15 cellular contexts compared by ENCODE assay signal in genomic region chr14:91129261-91129660, GRCh38. TPM values are rescaled to one million over a fixed set of nuclear protein-coding genes. Genes with fewer than 3 reads are reported as not detected.
DNase-seq lines count a peak whose midpoint lies in the region; ATAC-seq and TF ChIP-seq lines count a peak whose summit lies in the region.
"Had no signal": no experiment of that assay in that cellular context is flagged by ENCODE, and none has a peak within 500 bp of the region (broad histone marks: within the 10 kb centered on the region; RNA-seq: fewer than 3 reads in every experiment).

No MANE protein-coding gene starts in this region.

- H4K8ac ChIP-seq in IMR-90 (ENCODE audit: low read depth in 2 of 2, low read length in 2 of 2), result no peak overlapping the region

- CTCF ChIA-PET in activated CD8-positive, alpha-beta memory T cell treated with anti-CD3 and anti-CD28 coated beads, Interleukin-2, amount 10 ng/mL, durations not matched to agents 7 days and 5 days (lab: Charles Lee), result interaction anchor here (2.2 kb wide), 1 partner anchor 10 kb away, joined by 7 read pairs; no protein-coding TSS in a partner anchor
- CTCF ChIA-PET in IMR-90 (lab: Yijun Ruan, JAX), result no interaction called here

- BruUV-seq in IMR-90 (replicated peaks; lab: Mats Ljungman, UMichigan), result no TSS peak

- H4K5ac ChIP-seq in IMR-90 (ENCODE audit: low read depth, low read length), result no peak overlapping the region

- H3K14ac ChIP-seq in IMR-90 (replicated peaks; ENCODE audit: low read depth, low read length), result no peak overlapping the region

- no peak overlapping the region for H2AFZ ChIP-seq in IMR-90 (replicated peaks; ENCODE audit: low read length, poor library complexity)
- no peak overlapping the region for H2AFZ ChIP-seq in osteoblast (ENCODE audit: low read length)

- no peak overlapping the region for H2BK5ac ChIP-seq in IMR-90 (ENCODE audit: low read depth, low read length, poor library complexity, severe bottlenecking)

- POLR2A ChIA-PET in IMR-90 (lab: Charles Lee; ENCODE audit: unreplicated experiment), result no interaction called here

- H4K20me1 ChIP-seq in IMR-90 (ENCODE audit: insufficient read depth, low read length), result no peaks in the 10 kb centered on the region
- H4K20me1 ChIP-seq in osteoblast (ENCODE audit: insufficient read depth, low read length), result peaks cover under 1% of the 10 kb centered on the region

- H3K36me3 Mint-ChIP-seq in activated CD8-positive, alpha-beta memory T cell treated with anti-CD3 and anti-CD28 coated beads, Interleukin-2, amount 10 ng/mL, durations not matched to agents 7 days and 5 days, result peaks cover 86% of the 10 kb centered on the region
- peaks cover 63% of the 10 kb centered on the region for H3K36me3 Mint-ChIP-seq in activated T-helper 17 cell treated with anti-CD3 and anti-CD28 coated beads, Interleukin-2, amount 50 U/mL, for 72 hours (ENCODE audit: low read depth)

- H4K91ac ChIP-seq in IMR-90 (ENCODE audit: insufficient read depth, low read depth, low read length), result no peak overlapping the region

- peaks cover 4% of the 10 kb centered on the region for H3K9me3 Mint-ChIP-seq in activated CD8-positive, alpha-beta memory T cell treated with anti-CD3 and anti-CD28 coated beads, Interleukin-2, amount 10 ng/mL, durations not matched to agents 7 days and 5 days (ENCODE audit: low read depth)
- no peaks in the 10 kb centered on the region for H3K9me3 Mint-ChIP-seq in activated T-helper 17 cell treated with anti-CD3 and anti-CD28 coated beads, Interleukin-2, amount 50 U/mL, for 72 hours

- H3K4me1 Mint-ChIP-seq in activated CD8-positive, alpha-beta memory T cell treated with anti-CD3 and anti-CD28 coated beads, Interleukin-2, amount 10 ng/mL, durations not matched to agents 7 days and 5 days, result peaks cover 28% of the 10 kb centered on the region
- peaks cover 13% of the 10 kb centered on the region for H3K4me1 Mint-ChIP-seq in activated T-helper 17 cell treated with anti-CD3 and anti-CD28 coated beads, Interleukin-2, amount 50 U/mL, for 72 hours

- peak; percentile 16 for ATAC-seq in activated CD8-positive, alpha-beta memory T cell treated with anti-CD3 and anti-CD28 coated beads, Interleukin-2, amount 10 ng/mL, durations not matched to agents 7 days and 5 days
- ATAC-seq in IMR-90 (ENCODE audit: low read depth), result peak; percentile 64; the same call in 1 of the 2 replicates
- peak; percentile 44 for ATAC-seq in activated T-helper 17 cell treated with anti-CD3 and anti-CD28 coated beads, Interleukin-2, amount 50 U/mL, for 72 hours (replicated peaks)
- ATAC-seq in GM18861 (IDR thresholded peaks at IDR 0.05; ENCODE audit: unreplicated experiment), result no peak
- ATAC-seq: HepG2 had no signal

- no peak overlapping the region for H2AK5ac ChIP-seq in IMR-90 (ENCODE audit: low read depth, low read length)

- no peak for TF ChIP-seq POLR2A in IMR-90 (IDR thresholded peaks at IDR 0.05; ENCODE audit: low read depth, low read length)

- TF ChIP-seq CTCF in IMR-90 (conservative IDR thresholded peaks at IDR 0.05; ENCODE audit: low read depth, low read length) (no peak), osteoblast (IDR thresholded peaks at IDR 0.05; ENCODE audit: extremely low read depth, low read depth, low read length) (no peak)

- no peak overlapping the region for H3K27ac ChIP-seq in IMR-90 (ENCODE audit: insufficient read depth, low read length)
- no peak overlapping the region for H3K27ac ChIP-seq in osteoblast (ENCODE audit: low read depth, low read length)
- H3K27ac ChIP-seq: RWPE1, SJCRH30 had no signal

- intact Hi-C loops in IMR-90 (cut with micrococcal nuclease), result no loop called here

- no peaks in the 10 kb centered on the region for H3K27me3 ChIP-seq in IMR-90 (ENCODE audit: control insufficient read depth, insufficient read depth, low read length)
- H3K27me3 ChIP-seq in osteoblast (ENCODE audit: insufficient read depth, low read length), result no peaks in the 10 kb centered on the region
- H3K27me3 ChIP-seq: SJCRH30 had no signal

- peak overlapping the region; percentile 38 for H3K27ac Mint-ChIP-seq in activated CD8-positive, alpha-beta memory T cell treated with anti-CD3 and anti-CD28 coated beads, Interleukin-2, amount 10 ng/mL, durations not matched to agents 7 days and 5 days
- H3K27ac Mint-ChIP-seq in activated T-helper 17 cell treated with anti-CD3 and anti-CD28 coated beads, Interleukin-2, amount 50 U/mL, for 72 hours, result no peak overlapping the region

- DNase-seq in activated CD8-positive, alpha-beta memory T cell treated with anti-CD3 and anti-CD28 coated beads, Interleukin-2, amount 10 ng/mL, durations not matched to agents 7 days and 5 days, result no peak
- no peak for DNase-seq in activated CD8-positive, alpha-beta memory T cell treated with anti-CD3 and anti-CD28 coated beads for 24 hours
- peak; percentile 20 for DNase-seq in IMR-90
- DNase-seq in osteoblast (ENCODE audit: insufficient read length, low spot score, missing footprints), result peak; percentile 18
- DNase-seq in hippocampal formation (lab: John Stamatoyannopoulos, UW), result no peak
- DNase-seq in KG1 (lab: John Stamatoyannopoulos, UW), result no peak
- DNase-seq: NCI-H1436 treated with DMSO at 0.1 percent for 48 hours, NCI-H2081, NCI-H524, SJCRH30 had no signal

- H3K23ac ChIP-seq in IMR-90 (ENCODE audit: low read depth, low read length), result no peak overlapping the region

- WGBS in IMR-90 (ENCODE audit: extremely low coverage in 2 of 2, insufficient read length in 1 of 2), 2 experiments, result no CpG with 5 or more reads among the region's 2 CpGs

- no peaks in the 10 kb centered on the region for H3K27me3 Mint-ChIP-seq in activated CD8-positive, alpha-beta memory T cell treated with anti-CD3 and anti-CD28 coated beads, Interleukin-2, amount 10 ng/mL, durations not matched to agents 7 days and 5 days
- H3K27me3 Mint-ChIP-seq in activated T-helper 17 cell treated with anti-CD3 and anti-CD28 coated beads, Interleukin-2, amount 50 U/mL, for 72 hours, result no peaks in the 10 kb centered on the region

- H2AK9ac ChIP-seq in IMR-90 (replicated peaks; ENCODE audit: low read depth, low read length, poor library complexity), result no peak overlapping the region

- peaks cover under 1% of the 10 kb centered on the region; the same call in 1 of the 2 replicates for H3K9me3 ChIP-seq in IMR-90 (ENCODE audit: control insufficient read depth, insufficient read depth, low read length)
- no peaks in the 10 kb centered on the region for H3K9me3 ChIP-seq in osteoblast (ENCODE audit: low read depth, low read length)
- H3K9me3 ChIP-seq: SJCRH30 had no signal

- H3K4me3 ChIP-seq in IMR-90 (ENCODE audit: insufficient read depth, low read depth, low read length), result no peak overlapping the region
- H3K4me3 ChIP-seq in osteoblast (ENCODE audit: insufficient read depth, low read length), result no peak overlapping the region
- H3K4me3 ChIP-seq: SJCRH30 had no signal

- H3K79me1 ChIP-seq in IMR-90 (ENCODE audit: low read depth in 1 of 2, low read length in 2 of 2), result no peaks in the 10 kb centered on the region

- dilution Hi-C loops in IMR-90 (cut with HindIII; ENCODE audit: low sequenced_read_pairs, unreplicated experiment), result no loop called here

- no peak overlapping the region for H3K9ac ChIP-seq in IMR-90 (ENCODE audit: low read depth, low read length)

- TF ChIP-seq RAD21 in IMR-90 (IDR thresholded peaks at IDR 0.05; ENCODE audit: low read length), result no peak

- H3K4me2 ChIP-seq in IMR-90 (ENCODE audit: low read depth, low read length) (no peak overlapping the region), osteoblast (ENCODE audit: insufficient read depth, low read length) (no peak overlapping the region)

- H3K36me3 ChIP-seq in IMR-90 (ENCODE audit: control insufficient read depth, insufficient read depth, low read length) (peaks cover 9% of the 10 kb centered on the region; the same call in 1 of the 2 replicates), osteoblast (ENCODE audit: insufficient read depth, low read length) (no peaks in the 10 kb centered on the region)

- in situ Hi-C loops in IMR-90 (cut with MboI; ENCODE audit: low sequenced_read_pairs), result no loop called here

- no peak overlapping the region for H3K56ac ChIP-seq in IMR-90 (ENCODE audit: extremely low read depth, insufficient read depth, low read length)

- H3K4me3 Mint-ChIP-seq in activated CD8-positive, alpha-beta memory T cell treated with anti-CD3 and anti-CD28 coated beads, Interleukin-2, amount 10 ng/mL, durations not matched to agents 7 days and 5 days, result no peak overlapping the region
- H3K4me3 Mint-ChIP-seq in activated T-helper 17 cell treated with anti-CD3 and anti-CD28 coated beads, Interleukin-2, amount 50 U/mL, for 72 hours, result no peak overlapping the region
- H3K4me3 Mint-ChIP-seq: CD14-positive monocyte had no signal

- no peak overlapping the region for H3K18ac ChIP-seq in IMR-90 (ENCODE audit: low read depth, low read length)

- no peak overlapping the region for H2BK120ac ChIP-seq in IMR-90 (ENCODE audit: low read depth, low read length)

- H3K79me2 ChIP-seq in osteoblast (ENCODE audit: insufficient read depth, low read length), result peaks cover 2% of the 10 kb centered on the region

- H2BK15ac ChIP-seq in IMR-90 (ENCODE audit: low read depth, low read length), result no peak overlapping the region

- no peak overlapping the region for H3K4ac ChIP-seq in IMR-90 (ENCODE audit: low read depth, low read length)

- no peaks in the 10 kb centered on the region for H3K9me1 ChIP-seq in IMR-90 (ENCODE audit: insufficient read depth, low read length)

- no peak overlapping the region for H2BK20ac ChIP-seq in IMR-90 (ENCODE audit: low read depth, low read length)

- H3K4me1 ChIP-seq in IMR-90 (ENCODE audit: control insufficient read depth, insufficient read depth, low read length) (no peaks in the 10 kb centered on the region), osteoblast (ENCODE audit: insufficient read depth, low read length) (no peaks in the 10 kb centered on the region)
- H3K4me1 ChIP-seq: SJCRH30 had no signal

TF ChIP-seq in IMR-90, 13 proteins besides CTCF, POLR2A, EP300 and RAD21 (continues in another document):
- TF ChIP-seq USF2 (IDR thresholded peaks at IDR 0.05; ENCODE audit: low read depth, low read length) (no peak), BHLHE40 (IDR thresholded peaks at IDR 0.05; ENCODE audit: low read depth, low read length) (no peak)

RNA-seq across cellular contexts. Expression of gene DGLUCY, which starts 15.4 kb away (rescaled TPM):
- total RNA-seq in activated CD8-positive, alpha-beta memory T cell treated with anti-CD3 and anti-CD28 coated beads, Interleukin-2, amount 10 ng/mL, durations not matched to agents 7 days and 5 days, result 100 to 1,000 TPM; 113 to 176 TPM
- total RNA-seq in IMR-90 (2012; rRNA removed) (8.6 and 13.3 TPM in 2 replicates), osteoblast (45.6 and 55.4 TPM in 2 replicates)
- 7.5 and 8.5 TPM in 2 replicates for polyA plus RNA-seq in IMR-90 (2012; rRNA removed)
- polyA plus RNA-seq in IMR-90 (2012; cell fraction: cytosol; rRNA removed), result 3.9 and 6.8 TPM in 2 replicates
- polyA plus RNA-seq in IMR-90 (2012; cell fraction: nucleus; rRNA removed; ENCODE audit: low replicate concordance), result 13.4 and 17.4 TPM in 2 replicates
- total RNA-seq in activated T-helper 17 cell treated with anti-CD3 and anti-CD28 coated beads, Interleukin-2, amount 50 U/mL, for 72 hours, result 10 to 100 TPM; 73.8 to 88.7 TPM

Comparison
In these comparisons a context has a peak if more than half of its experiments do, and no peak if none do; other contexts are left out.
1. DNase-seq: peak in IMR-90 (single experiment) and osteoblast (single experiment); none in activated CD8-positive, alpha-beta memory T cell treated with anti-CD3 and anti-CD28 coated beads, Interleukin-2, amount 10 ng/mL, durations not matched to agents 7 days and 5 days (single experiment), activated CD8-positive, alpha-beta memory T cell treated with anti-CD3 and anti-CD28 coated beads for 24 hours (single experiment), hippocampal formation (0 of 2) and KG1 (single experiment).